In genomic region chr7:102331536-102332275, GRCh38 we compare ENCODE assay signal across 20 cellular contexts. TPM values are rescaled to one million over a fixed set of nuclear protein-coding genes. Genes with fewer than 3 reads are reported as not detected.
DNase-seq lines count a peak whose midpoint lies in the region; ATAC-seq and TF ChIP-seq lines count a peak whose summit lies in the region.
"Had no signal": no experiment of that assay in that cellular context is flagged by ENCODE, and none has a peak within 500 bp of the region (broad histone marks: within the 10 kb centered on the region; RNA-seq: fewer than 3 reads in every experiment).

No MANE protein-coding gene starts in this region.

- peaks cover 52% of the 10 kb centered on the region for H3F3A ChIP-seq in DOHH2 (ENCODE audit: control insufficient read depth, insufficient read depth)

- TF ChIP-seq EP300 in sigmoid colon (IDR thresholded peaks at IDR 0.05) = no peak

- no peaks in the 10 kb centered on the region for H3K9me3 ChIP-seq in DOHH2 (ENCODE audit: control insufficient read depth, insufficient read depth, low read length)
- H3K9me3 ChIP-seq in sigmoid colon = no peaks in the 10 kb centered on the region
- H3K9me3 ChIP-seq: MG63, SJCRH30, uterus had no signal

- 87 to 90% methylated on average over 9 of the region's 9 CpGs for WGBS in sigmoid colon, 2 donors

- H3K36me3 ChIP-seq in DOHH2 (ENCODE audit: control insufficient read depth, low read length) (peaks cover 17% of the 10 kb centered on the region), H7 (replicated peaks; ENCODE audit: control insufficient read depth, insufficient read depth, low read length) (no peaks in the 10 kb centered on the region), sigmoid colon (no peaks in the 10 kb centered on the region)
- H3K36me3 ChIP-seq: MG63, SJCRH30, uterus had no signal

- intact Hi-C loops in activated B cell treated with CpG ODN at 0.5 μM for 24 hours (cut with micrococcal nuclease) (no loop called here), sigmoid colon (cut with DNase I) (no loop called here)

- H3K27me3 ChIP-seq in DOHH2 (ENCODE audit: control insufficient read depth, low read length) (no peaks in the 10 kb centered on the region), H7 (ENCODE audit: control insufficient read depth, insufficient read depth, low read length) (no peaks in the 10 kb centered on the region), sigmoid colon (peaks cover 0 to 12% (median 0%) of the 10 kb centered on the region in 3 donors)
- H3K27me3 ChIP-seq: MG63, SJCRH30, uterus had no signal

- ATAC-seq in activated B cell treated with CpG ODN at 0.5 μM for 24 hours (ENCODE audit: low read depth) (peak; percentile 60), GM18907 (IDR thresholded peaks at IDR 0.05; ENCODE audit: unreplicated experiment) (no peak), HG03378 (IDR thresholded peaks at IDR 0.05; ENCODE audit: unreplicated experiment) (no peak), HG03571 (IDR thresholded peaks at IDR 0.05; ENCODE audit: unreplicated experiment) (no peak)

- CTCF ChIA-PET in activated B cell treated with CpG ODN at 0.5 μM for 24 hours (lab: Charles Lee) = no interaction called here

- H3K9me3 Mint-ChIP-seq in activated B cell treated with CpG ODN at 0.5 μM for 24 hours = no peaks in the 10 kb centered on the region
- no peaks in the 10 kb centered on the region for H3K9me3 Mint-ChIP-seq in nephron progenitor cell
- H3K9me3 Mint-ChIP-seq: activated CD4-positive, alpha-beta memory T cell treated with anti-CD3 and anti-CD28 coated beads for 36 hours; stimulated activated naive CD8-positive, alpha-beta T cell treated with anti-CD3 and anti-CD28 coated beads, Interleukin-15, Interleukin-2, amounts not matched to agents 100 ng/mL and 50 ng/mL, for 24 hours had no signal

- H3K4me3 ChIP-seq in DOHH2 (ENCODE audit: low read length) (peak overlapping the region; percentile 92), H7 (ENCODE audit: insufficient read depth, low read depth, low read length) (no peak overlapping the region), sigmoid colon (no peak overlapping the region)
- H3K4me3 ChIP-seq: MG63, SJCRH30, uterus had no signal

- TF ChIP-seq CTCF in DOHH2 (IDR thresholded peaks at IDR 0.05; ENCODE audit: low read depth, low read length, poor library complexity, severe bottlenecking) (no peak), activated B cell treated with CpG ODN at 0.5 μM for 24 hours (IDR thresholded peaks at IDR 0.05) (no peak), nephron progenitor cell (IDR thresholded peaks at IDR 0.05) (no peak), sigmoid colon (IDR thresholded peaks at IDR 0.05) (no peak)

- no peaks in the 10 kb centered on the region for H3K27me3 Mint-ChIP-seq in activated B cell treated with CpG ODN at 0.5 μM for 24 hours
- peaks cover 8% of the 10 kb centered on the region for H3K27me3 Mint-ChIP-seq in nephron progenitor cell (ENCODE audit: low read depth, poor library complexity)
- H3K27me3 Mint-ChIP-seq: stimulated activated naive CD8-positive, alpha-beta T cell treated with anti-CD3 and anti-CD28 coated beads, Interleukin-15, Interleukin-2, amounts not matched to agents 100 ng/mL and 50 ng/mL, for 24 hours had no signal

- TF ChIP-seq POLR2A in sigmoid colon (IDR thresholded peaks at IDR 0.05) = no peak

- no peaks in the 10 kb centered on the region for H4K20me1 ChIP-seq in DOHH2 (ENCODE audit: control insufficient read depth, insufficient read depth, low read depth, low read length)

- H3K4me2 ChIP-seq in DOHH2 (ENCODE audit: low read length) = peak overlapping the region; percentile 83

- H3K4me1 ChIP-seq in DOHH2 (ENCODE audit: control insufficient read depth, low read length) = peaks cover 74% of the 10 kb centered on the region
- H3K4me1 ChIP-seq in sigmoid colon = no peaks in the 10 kb centered on the region
- H3K4me1 ChIP-seq: SJCRH30, uterus had no signal

- peaks cover 71% of the 10 kb centered on the region for H3K79me2 ChIP-seq in DOHH2 (ENCODE audit: control insufficient read depth, low read length)

- no peaks in the 10 kb centered on the region for H3K9me2 ChIP-seq in DOHH2 (replicated peaks; ENCODE audit: control insufficient read depth, low read length)

- DNase-seq in H7 (peak; percentile 75), activated B cell treated with CpG ODN at 0.5 μM for 24 hours (no peak), nephron progenitor cell (no peak), sigmoid colon (no peak)
- DNase-seq: activated CD4-positive, alpha-beta memory T cell treated with anti-CD3 and anti-CD28 coated beads for 36 hours; DMS 273 treated with DMSO at 0.1 percent for 48 hours; effector CD8-positive, alpha-beta T cell; mammary epithelial cell; MG63; nucleus accumbens; SJCRH30; uterus had no signal

- H3K27ac ChIP-seq in DOHH2 (ENCODE audit: low read depth, low read length) = peak overlapping the region; percentile 93
- no peak overlapping the region for H3K27ac ChIP-seq in sigmoid colon
- H3K27ac ChIP-seq: SJCRH30, uterus had no signal

- no peaks in the 10 kb centered on the region for H3K36me3 Mint-ChIP-seq in activated B cell treated with CpG ODN at 0.5 μM for 24 hours (ENCODE audit: low read depth)
- H3K36me3 Mint-ChIP-seq in nephron progenitor cell (ENCODE audit: low read depth) = no peaks in the 10 kb centered on the region
- H3K36me3 Mint-ChIP-seq: activated CD4-positive, alpha-beta memory T cell treated with anti-CD3 and anti-CD28 coated beads for 36 hours had no signal

- H3K4me3 Mint-ChIP-seq in activated B cell treated with CpG ODN at 0.5 μM for 24 hours (peak overlapping the region; percentile 16), nephron progenitor cell (no peak overlapping the region)
- H3K4me3 Mint-ChIP-seq: activated CD4-positive, alpha-beta memory T cell treated with anti-CD3 and anti-CD28 coated beads for 36 hours; stimulated activated naive CD8-positive, alpha-beta T cell treated with anti-CD3 and anti-CD28 coated beads, Interleukin-15, Interleukin-2, amounts not matched to agents 100 ng/mL and 50 ng/mL, for 24 hours had no signal

- peaks cover 29% of the 10 kb centered on the region for H3K4me1 Mint-ChIP-seq in activated B cell treated with CpG ODN at 0.5 μM for 24 hours
- peaks cover 20% of the 10 kb centered on the region for H3K4me1 Mint-ChIP-seq in nephron progenitor cell

- POLR2A ChIA-PET in activated B cell treated with CpG ODN at 0.5 μM for 24 hours (lab: Charles Lee) = no interaction called here

- peak overlapping the region; percentile 26 for H3K27ac Mint-ChIP-seq in activated B cell treated with CpG ODN at 0.5 μM for 24 hours
- H3K27ac Mint-ChIP-seq in nephron progenitor cell = peak overlapping the region; percentile 73
- H3K27ac Mint-ChIP-seq: activated CD4-positive, alpha-beta memory T cell treated with anti-CD3 and anti-CD28 coated beads for 36 hours; stimulated activated naive CD8-positive, alpha-beta T cell treated with anti-CD3 and anti-CD28 coated beads, Interleukin-15, Interleukin-2, amounts not matched to agents 100 ng/mL and 50 ng/mL, for 24 hours had no signal

RNA-seq across cellular contexts. Expression of gene SPDYE6, which starts 24.5 kb away (rescaled TPM):
- not detected in 2 replicates for total RNA-seq in H7 (2014; rRNA removed; shearing (Covaris generic))
- total RNA-seq in activated B cell treated with CpG ODN at 0.5 μM for 24 hours = not detected in 2 replicates
- not detected for total RNA-seq in sigmoid colon
- polyA plus RNA-seq in sigmoid colon = under 1 TPM in 1 of 3 donors, not detected in 2; 0.23 TPM
- total RNA-seq: activated CD4-positive, alpha-beta memory T cell treated with anti-CD3 and anti-CD28 coated beads for 36 hours; cardiac septum; fibroblast of villous mesenchyme; mammary epithelial cell; SJCRH30; skeletal muscle tissue; uterus had no signal
- polyA plus RNA-seq: mammary epithelial cell had no signal

RNA-seq across cellular contexts. Expression of gene SH2B2, which starts 45.0 kb away (rescaled TPM):
- 6.2 and 11.1 TPM in 2 replicates for total RNA-seq in H7 (2014; rRNA removed; shearing (Covaris generic))
- total RNA-seq in activated B cell treated with CpG ODN at 0.5 μM for 24 hours (28.2 and 32.1 TPM in 2 replicates), sigmoid colon (10 to 100 TPM in 1 of 4 donors, 1 to 10 TPM in 3; 1.1 to 10.5 (median 5.5) TPM)
- polyA plus RNA-seq in sigmoid colon = 1 to 10 TPM in 1 of 3 donors, not detected in 2; 4.6 TPM
